In genomic region chr9:20997503-20998076, GRCh38 we compare ENCODE assay signal across 11 cellular contexts. TPM values are rescaled to one million over a fixed set of nuclear protein-coding genes. Genes with fewer than 3 reads are reported as not detected.
DNase-seq lines count a peak whose midpoint lies in the region; ATAC-seq and TF ChIP-seq lines count a peak whose summit lies in the region.
"Had no signal": no experiment of that assay in that cellular context is flagged by ENCODE, and none has a peak within 500 bp of the region (broad histone marks: within the 10 kb centered on the region; RNA-seq: fewer than 3 reads in every experiment).

No MANE protein-coding gene starts in this region.

- no peak overlapping the region for H3K9ac ChIP-seq in neural progenitor cell

- H3K4me3 ChIP-seq in mucosa of descending colon (no peak overlapping the region), neural progenitor cell (no peak overlapping the region)
- H3K4me3 ChIP-seq: colonic mucosa had no signal

- ATAC-seq in GM18870 (IDR thresholded peaks at IDR 0.05; ENCODE audit: unreplicated experiment) (peak; percentile 78), GM21723 (IDR thresholded peaks at IDR 0.05; ENCODE audit: unreplicated experiment) (peak; percentile 83), HG03565 (IDR thresholded peaks at IDR 0.05; ENCODE audit: unreplicated experiment) (peak; percentile 53), mucosa of descending colon (peak; percentile 42), left colon (no peak)

- DNase-seq in mucosa of descending colon (no peak), left colon (no peak), neural progenitor cell (ENCODE audit: low spot score) (no peak), cerebellar cortex (ENCODE audit: low spot score) (no peak), DMS114 treated with DMSO at 0.1 percent for 48 hours (lab: John Stamatoyannopoulos, UW; ENCODE audit: unreplicated experiment) (no peak)
- DNase-seq: colonic mucosa; NCI-H1417 treated with DMSO at 0.1 percent for 48 hours; stimulated activated CD4-positive, alpha-beta T cell treated with anti-CD3 and anti-CD28 coated beads, Interleukin-4, amount 100 ng/mL, for 1 hour had no signal

- no peak for TF ChIP-seq CTCF in mucosa of descending colon (IDR thresholded peaks at IDR 0.05)
- TF ChIP-seq CTCF in neural progenitor cell (IDR thresholded peaks at IDR 0.05): no peak

- H3K4me2 ChIP-seq in neural progenitor cell: no peak overlapping the region

- H4K20me1 ChIP-seq in neural progenitor cell (ENCODE audit: low read depth): no peaks in the 10 kb centered on the region

- H3K27ac Mint-ChIP-seq in neural progenitor cell: no peak overlapping the region

- H3K9me3 ChIP-seq in mucosa of descending colon (peaks cover 2% of the 10 kb centered on the region), neural progenitor cell (ENCODE audit: low read depth) (no peaks in the 10 kb centered on the region)
- H3K9me3 ChIP-seq: colonic mucosa had no signal

- no peaks in the 10 kb centered on the region for H3K4me1 Mint-ChIP-seq in neural progenitor cell

- H2AFZ ChIP-seq in neural progenitor cell (replicated peaks): no peak overlapping the region

- peaks cover 2% of the 10 kb centered on the region for H3K27me3 Mint-ChIP-seq in neural progenitor cell (ENCODE audit: insufficient read depth, low read depth)

- H3F3A ChIP-seq in neural progenitor cell (ENCODE audit: low read depth): no peaks in the 10 kb centered on the region

- intact Hi-C loops in mucosa of descending colon (cut with DNase I, micrococcal nuclease): no loop called here
- intact Hi-C loops in left colon (cut with DNase I, micrococcal nuclease): no loop called here

- H3K4me1 ChIP-seq in mucosa of descending colon (ENCODE audit: low read depth) (no peaks in the 10 kb centered on the region), neural progenitor cell (no peaks in the 10 kb centered on the region)
- H3K4me1 ChIP-seq: colonic mucosa had no signal

- H3K27me3 ChIP-seq in neural progenitor cell: no peaks in the 10 kb centered on the region
- H3K27me3 ChIP-seq: colonic mucosa had no signal

- H3K9me3 Mint-ChIP-seq in neural progenitor cell: peaks cover 14% of the 10 kb centered on the region

- no peak overlapping the region for H3K27ac ChIP-seq in neural progenitor cell
- H3K27ac ChIP-seq: colonic mucosa had no signal

- H3K4me3 Mint-ChIP-seq in neural progenitor cell: no peak overlapping the region

- H3K36me3 Mint-ChIP-seq in neural progenitor cell: peaks cover 29% of the 10 kb centered on the region

- H3K36me3 ChIP-seq in mucosa of descending colon (ENCODE audit: low read depth) (no peaks in the 10 kb centered on the region), neural progenitor cell (no peaks in the 10 kb centered on the region)
- H3K36me3 ChIP-seq: colonic mucosa had no signal

- no peaks in the 10 kb centered on the region for H3K79me2 ChIP-seq in neural progenitor cell (ENCODE audit: low read depth)

RNA-seq across cellular contexts. Expression of gene HACD4, which starts 33.9 kb away (rescaled TPM):
- total RNA-seq in mucosa of descending colon (1 to 10 TPM in 2 of 3 donors, under 1 TPM in 1; 0.93 to 6.1 (median 1.9) TPM), left colon (1 to 10 TPM in 1 of 2 donors, under 1 TPM in 1; 0.52 to 2.3 TPM), neural progenitor cell (ENCODE audit: low replicate concordance) (1.1 and 1.2 TPM in 2 replicates)
